In genomic region chr1:3658231-3658615, GRCh38 we compare ENCODE assay signal across 1 cellular context.
TF ChIP-seq lines count a peak whose summit lies in the region.

No MANE protein-coding gene starts in this region.

TF ChIP-seq in GM12878, 131 proteins besides CTCF, POLR2A, EP300 and RAD21:
- TF ChIP-seq SIN3A (IDR thresholded peaks at IDR 0.05; ENCODE audit: low read depth, low read length) (no peak), MTA3 (IDR thresholded peaks at IDR 0.05; ENCODE audit: borderline replicate concordance, low read length) (no peak), TAF1 (IDR thresholded peaks at IDR 0.05; ENCODE audit: borderline replicate concordance, low read depth, low read length) (no peak), NR2F1 (conservative IDR thresholded peaks at IDR 0.05) (no peak), ASH2L (IDR thresholded peaks at IDR 0.05; ENCODE audit: borderline replicate concordance, low read depth) (no peak), ZBED1 (IDR thresholded peaks at IDR 0.05; ENCODE audit: borderline replicate concordance) (no peak)
TF ChIP-seq in GM12878: peak in this region for 0.
